ENCODE assay signal across 17 cellular contexts in the genomic region with DNA sequence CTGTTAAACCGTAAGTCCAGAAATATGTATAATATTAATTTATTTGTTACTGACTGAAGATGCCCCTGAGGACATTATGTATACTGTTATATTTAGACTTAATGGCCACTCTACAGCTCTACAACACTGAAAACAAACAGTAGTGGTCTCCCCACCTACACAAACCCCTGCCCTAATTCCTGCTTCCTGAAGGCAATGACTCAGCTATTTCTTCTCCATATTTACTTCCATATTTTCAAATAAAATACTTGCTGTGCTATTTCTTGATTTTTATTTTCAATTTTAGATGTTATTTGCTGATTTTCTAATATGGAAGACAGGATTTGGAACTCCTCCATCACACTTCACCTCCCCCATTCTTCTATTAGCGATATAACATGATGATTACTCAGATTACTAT.
DNase-seq lines count a peak whose midpoint lies in the region; ATAC-seq and TF ChIP-seq lines count a peak whose summit lies in the region.
"Had no signal": no experiment of that assay in that cellular context is flagged by ENCODE, and none has a peak within 500 bp of the region (broad histone marks: within the 10 kb centered on the region; RNA-seq: fewer than 3 reads in every experiment).

No MANE protein-coding gene starts in this region.

- intact Hi-C loops in MCF 10A (cut with micrococcal nuclease), result no loop called here
- intact Hi-C loops in breast epithelium (cut with DNase I; ENCODE audit: low total_unique reads), result no loop called here
- intact Hi-C loops in PC-3 (cut with micrococcal nuclease), result no loop called here

- H3K27ac ChIP-seq in breast epithelium, result no peak overlapping the region
- peak overlapping the region; percentile 29 for H3K27ac ChIP-seq in PC-3 (ENCODE audit: low read length)

- H3K4me1 Mint-ChIP-seq in MCF 10A (ENCODE audit: insufficient read depth, unreplicated experiment), result peaks cover 10% of the 10 kb centered on the region
- H3K4me1 Mint-ChIP-seq: T-cell had no signal

- H3K4me3 Mint-ChIP-seq in MCF 10A (ENCODE audit: unreplicated experiment), result no peak overlapping the region
- H3K4me3 Mint-ChIP-seq: T-cell had no signal

- no peaks in the 10 kb centered on the region for H3K27me3 Mint-ChIP-seq in MCF 10A (ENCODE audit: insufficient read depth, unreplicated experiment)
- H3K27me3 Mint-ChIP-seq: T-cell had no signal

- POLR2A ChIA-PET in MCF 10A (lab: Yijun Ruan, JAX), result interaction anchor here (0.5 kb wide), 1 partner anchor 53 kb away, joined by 3 read pairs; no protein-coding TSS in a partner anchor
- POLR2A ChIA-PET in PC-3 (lab: Charles Lee; ENCODE audit: unreplicated experiment), result no interaction called here

- CTCF ChIA-PET in MCF 10A (lab: Yijun Ruan, JAX) (no interaction called here), PC-3 (lab: Charles Lee) (no interaction called here)

- no peaks in the 10 kb centered on the region for H3K9me2 ChIP-seq in PC-3 (replicated peaks; ENCODE audit: low read length)

- H3K4me3 ChIP-seq in breast epithelium (no peak overlapping the region), PC-3 (ENCODE audit: low read length) (no peak overlapping the region)

- no peaks in the 10 kb centered on the region for H3F3A ChIP-seq in PC-3 (ENCODE audit: low read length, unreplicated experiment)

- H3K9ac ChIP-seq in PC-3 (ENCODE audit: low read length), result no peak overlapping the region

- H3K4me1 ChIP-seq in breast epithelium, result no peaks in the 10 kb centered on the region
- peaks cover 18% of the 10 kb centered on the region for H3K4me1 ChIP-seq in PC-3 (ENCODE audit: insufficient read depth, low read length)

- H3K27ac Mint-ChIP-seq in MCF 10A (ENCODE audit: low read depth, unreplicated experiment), result peak overlapping the region; percentile 40
- H3K27ac Mint-ChIP-seq: T-cell had no signal

- H2AFZ ChIP-seq in PC-3 (ENCODE audit: low read length), result no peak overlapping the region

- H3K27me3 ChIP-seq in breast epithelium, result no peaks in the 10 kb centered on the region
- H3K27me3 ChIP-seq in PC-3 (ENCODE audit: low read length), result no peaks in the 10 kb centered on the region

- TF ChIP-seq POLR2A in breast epithelium (IDR thresholded peaks at IDR 0.05), result no peak

- H3K79me2 ChIP-seq in PC-3 (ENCODE audit: low read length), result no peaks in the 10 kb centered on the region

- H3K36me3 ChIP-seq in breast epithelium, result peaks cover 2% of the 10 kb centered on the region
- peaks cover 49% of the 10 kb centered on the region for H3K36me3 ChIP-seq in PC-3 (ENCODE audit: low read depth, low read length)

- peak overlapping the region; percentile 6; the same call in 1 of the 2 replicates for H3K4me2 ChIP-seq in PC-3 (ENCODE audit: low read length)

- BruUV-seq in MCF 10A (replicated peaks; lab: Mats Ljungman, UMichigan) (TSS peak; percentile 4), PC-3 (replicated peaks; lab: Mats Ljungman, UMichigan) (no TSS peak)

- ATAC-seq in PC-3 (no peak), HG03571 (IDR thresholded peaks at IDR 0.05; ENCODE audit: unreplicated experiment) (no peak)
- ATAC-seq: SK-N-SH treated with all-trans-retinoic acid at 6 μM for 48 hours, T-cell had no signal

- in situ Hi-C loops in KBM-7 (cut with MboI; ENCODE audit: low pct_unique_long_range_greater_than_20kb, low sequenced_read_pairs), result no loop called here

- DNase-seq in MCF 10A (ENCODE audit: unreplicated experiment), result no peak
- no peak for DNase-seq in breast epithelium (ENCODE audit: low spot score in 2 of 2)
- peak; percentile 8 for DNase-seq in KBM-7
- DNase-seq in PC-3, result peak; percentile 32
- DNase-seq in HuH-7.5 (ENCODE audit: low spot score), result no peak
- no peak for DNase-seq in activated T-cell treated with anti-CD3 and anti-CD28 coated beads for 4 hours
- DNase-seq: C1 segment of cervical spinal cord, DMS79, NCI-H1436 treated with DMSO at 0.1 percent for 48 hours, NCI-H2227 treated with DMSO at 0.1 percent for 48 hours, NCI-H526, OCI-M1, RPMI8226, SIG-M5, T-cell had no signal

- H4K20me1 ChIP-seq in PC-3 (ENCODE audit: low read length), result no peaks in the 10 kb centered on the region

- H3K9me3 Mint-ChIP-seq in MCF 10A (ENCODE audit: unreplicated experiment), result peaks cover 13% of the 10 kb centered on the region

- H3K9me3 ChIP-seq in breast epithelium (peaks cover 0 to 16% of the 10 kb centered on the region in 2 donors), PC-3 (ENCODE audit: low read length) (peaks cover 13% of the 10 kb centered on the region)

- TF ChIP-seq CTCF in MCF 10A (IDR thresholded peaks at IDR 0.05; ENCODE audit: unreplicated experiment) (no peak), breast epithelium (IDR thresholded peaks at IDR 0.05) (no peak), PC-3 (conservative IDR thresholded peaks at IDR 0.05; ENCODE audit: low read depth, low read length) (no peak)

- peaks cover 52% of the 10 kb centered on the region for H3K36me3 Mint-ChIP-seq in MCF 10A (ENCODE audit: insufficient read depth, unreplicated experiment)

Comparison
In these comparisons a context has a peak if more than half of its experiments do, and no peak if none do; other contexts are left out.
1. DNase-seq: peak in KBM-7 (single experiment) and PC-3 (single experiment); none in MCF 10A (single experiment), breast epithelium (0 of 2), HuH-7.5 (single experiment) and activated T-cell treated with anti-CD3 and anti-CD28 coated beads for 4 hours (single experiment).